In genomic region chr5:1540166-1540565, GRCh38 we compare ENCODE assay signal across 17 cellular contexts. TPM values are rescaled to one million over a fixed set of nuclear protein-coding genes. Genes with fewer than 3 reads are reported as not detected.
A peak's percentile ranks its signal among the peaks of the same experiment; 100 is the strongest.
DNase-seq lines count a peak whose midpoint lies in the region; ATAC-seq and TF ChIP-seq lines count a peak whose summit lies in the region.
"Had no signal": no experiment of that assay in that cellular context is flagged by ENCODE, and none has a peak within 500 bp of the region (broad histone marks: within the 10 kb centered on the region; RNA-seq: fewer than 3 reads in every experiment).

No MANE protein-coding gene starts in this region.

- H3K36me3 ChIP-seq in breast epithelium (no peaks in the 10 kb centered on the region), mammary epithelial cell (ENCODE audit: insufficient read depth, low read length) (no peaks in the 10 kb centered on the region), OCI-LY3 (replicated peaks; ENCODE audit: low read depth, low read length) (no peaks in the 10 kb centered on the region), left lung (no peaks in the 10 kb centered on the region), upper lobe of right lung (no peaks in the 10 kb centered on the region)
- H3K36me3 ChIP-seq: SJSA1 had no signal

- H3K4me3 ChIP-seq in breast epithelium (no peak overlapping the region), mammary epithelial cell (replicated peaks in 1 of 3; ENCODE audit: insufficient read depth in 1 of 3, low read depth in 2 of 3, low read length in 3 of 3) (no peak overlapping the region), OCI-LY3 (ENCODE audit: low read length) (no peak overlapping the region), left lung (no peak overlapping the region), upper lobe of right lung (no peak overlapping the region)
- H3K4me3 ChIP-seq: dorsolateral prefrontal cortex, hepatocyte, SJSA1 had no signal

- H3K9ac ChIP-seq in mammary epithelial cell (ENCODE audit: insufficient read depth, low read length) (no peak overlapping the region), OCI-LY3 (ENCODE audit: low read length) (no peak overlapping the region)

- H3K9me3 ChIP-seq in breast epithelium, result no peaks in the 10 kb centered on the region
- H3K9me3 ChIP-seq in mammary epithelial cell (replicated peaks; ENCODE audit: insufficient read depth, low read length), result peaks cover 8% of the 10 kb centered on the region
- H3K9me3 ChIP-seq in OCI-LY3 (ENCODE audit: insufficient read depth, low read length), result no peaks in the 10 kb centered on the region
- H3K9me3 ChIP-seq in left lung, result no peaks in the 10 kb centered on the region
- no peaks in the 10 kb centered on the region for H3K9me3 ChIP-seq in upper lobe of right lung
- H3K9me3 ChIP-seq: SJSA1 had no signal

- CTCF ChIA-PET in mammary epithelial cell (lab: Charles Lee; ENCODE audit: low non-redundant PET), result no interaction called here

- H3K79me2 ChIP-seq in mammary epithelial cell (ENCODE audit: insufficient read depth, low read length), result no peaks in the 10 kb centered on the region
- no peaks in the 10 kb centered on the region for H3K79me2 ChIP-seq in OCI-LY3 (ENCODE audit: low read length)
- H3K79me2 ChIP-seq: hepatocyte had no signal

- no TSS peak for BruUV-seq in mammary epithelial cell (replicated peaks; lab: Mats Ljungman, UMichigan)

- peak; percentile 15 for ATAC-seq in left lung
- ATAC-seq in upper lobe of right lung, result peak; percentile 53
- no peak for ATAC-seq in SK-N-SH treated with all-trans-retinoic acid at 6 μM for 48 hours

- H3K27me3 ChIP-seq in breast epithelium, result no peaks in the 10 kb centered on the region
- peaks cover 8% of the 10 kb centered on the region for H3K27me3 ChIP-seq in mammary epithelial cell (ENCODE audit: insufficient read depth, low read length)
- no peaks in the 10 kb centered on the region for H3K27me3 ChIP-seq in OCI-LY3 (ENCODE audit: low read depth, low read length)
- H3K27me3 ChIP-seq in left lung, result no peaks in the 10 kb centered on the region
- H3K27me3 ChIP-seq in upper lobe of right lung, result no peaks in the 10 kb centered on the region
- H3K27me3 ChIP-seq: hepatocyte, SJSA1 had no signal

- H2AFZ ChIP-seq in mammary epithelial cell (ENCODE audit: low read depth, low read length) (no peak overlapping the region), OCI-LY3 (ENCODE audit: low read depth, low read length) (no peak overlapping the region)
- H2AFZ ChIP-seq: hepatocyte had no signal

- DNase-seq in breast epithelium (ENCODE audit: low spot score in 2 of 2) (peak; percentile 7 to 17), mammary epithelial cell (no peak), left lung (peak in 1 of 2 donors; percentile 48), upper lobe of right lung (peak; percentile 65), Kasumi-1 (lab: John Stamatoyannopoulos, UW) (no peak)
- DNase-seq in activated CD4-positive, alpha-beta T cell treated with anti-CD3 and anti-CD28 coated beads for 48 hours, result no peak
- DNase-seq: activated CD4-positive, alpha-beta T cell treated with anti-CD3 and anti-CD28 coated beads, Interleukin-2, amount 50 U/mL, for 1 hour; NCI-H1436; NCI-H446; stimulated activated CD4-positive, alpha-beta T cell treated with anti-CD3 and anti-CD28 coated beads, Interleukin-4, amount 100 ng/mL, for 24 hours; T-helper 9 cell had no signal

- 100% methylated on average over 3 of the region's 3 CpGs for WGBS in mammary epithelial cell (ENCODE audit: low coverage, missing lambda C conversion rate)

- H3K27ac ChIP-seq in breast epithelium (peak overlapping the region in 1 of 2 donors; percentile 38), mammary epithelial cell (ENCODE audit: insufficient read depth, low read depth, low read length) (no peak overlapping the region), OCI-LY3 (ENCODE audit: low read length) (no peak overlapping the region), left lung (no peak overlapping the region), upper lobe of right lung (no peak overlapping the region)
- H3K27ac ChIP-seq: dorsolateral prefrontal cortex, hepatocyte, HL-60, SJSA1 had no signal

- intact Hi-C loops in breast epithelium (cut with DNase I; ENCODE audit: low total_unique reads), result no loop called here
- intact Hi-C loops in mammary epithelial cell (cut with micrococcal nuclease), result no loop called here
- intact Hi-C loops in left lung (cut with DNase I), result no loop called here
- intact Hi-C loops in upper lobe of right lung (cut with DNase I), result no loop called here

- dilution Hi-C loops in mammary epithelial cell (cut with HindIII; ENCODE audit: low sequenced_read_pairs), result no loop called here

- H3K4me1 ChIP-seq in breast epithelium (peaks cover 0 to 6% of the 10 kb centered on the region in 2 donors), mammary epithelial cell (ENCODE audit: insufficient read depth, low read length) (no peaks in the 10 kb centered on the region), OCI-LY3 (ENCODE audit: low read length) (peaks cover 21% of the 10 kb centered on the region), left lung (peaks cover 4 to 27% of the 10 kb centered on the region in 2 donors), upper lobe of right lung (peaks cover 23% of the 10 kb centered on the region)

- no peak overlapping the region for H3K4me2 ChIP-seq in mammary epithelial cell (ENCODE audit: insufficient read depth, low read depth, low read length)
- H3K4me2 ChIP-seq in OCI-LY3 (ENCODE audit: low read length), result no peak overlapping the region
- H3K4me2 ChIP-seq: hepatocyte had no signal

- H4K20me1 ChIP-seq in mammary epithelial cell (ENCODE audit: insufficient read depth, low read length) (no peaks in the 10 kb centered on the region), OCI-LY3 (ENCODE audit: insufficient read depth, low read length) (no peaks in the 10 kb centered on the region)

- TF ChIP-seq CTCF in breast epithelium (IDR thresholded peaks at IDR 0.05), result no peak
- no peak for TF ChIP-seq CTCF in mammary epithelial cell (conservative IDR thresholded peaks at IDR 0.05 in 1 of 2, IDR thresholded peaks at IDR 0.05 in 1 of 2; ENCODE audit: extremely low read depth in 1 of 2, insufficient read depth in 1 of 2, low read depth in 1 of 2, low read length in 2 of 2)
- peak; percentile 28 for TF ChIP-seq CTCF in OCI-LY3 (IDR thresholded peaks at IDR 0.05; ENCODE audit: low read depth, low read length)
- no peak for TF ChIP-seq CTCF in left lung (IDR thresholded peaks at IDR 0.05)
- no peak for TF ChIP-seq CTCF in upper lobe of right lung (IDR thresholded peaks at IDR 0.05)

- TF ChIP-seq POLR2A in breast epithelium (IDR thresholded peaks at IDR 0.05), result no peak

- in situ Hi-C loops in mammary epithelial cell (cut with MboI; ENCODE audit: low sequenced_read_pairs in 2 of 2), result no loop called here

TF ChIP-seq in SK-N-SH treated with all-trans-retinoic acid at 6 μM for 48 hours, 23 proteins besides CTCF, POLR2A, EP300 and RAD21 (continues in another document):
- no peak for TF ChIP-seq SNAI2 (CRISPR knock-in tag; IDR thresholded peaks at IDR 0.05)
- TF ChIP-seq RARB (CRISPR knock-in tag; IDR thresholded peaks at IDR 0.05), result no peak
- TF ChIP-seq POU6F1 (CRISPR knock-in tag; IDR thresholded peaks at IDR 0.05; ENCODE audit: borderline replicate concordance, low read depth), result no peak
- TF ChIP-seq ZFP3 (CRISPR knock-in tag; IDR thresholded peaks at IDR 0.05), result no peak
- no peak for TF ChIP-seq GLIS3 (CRISPR knock-in tag; IDR thresholded peaks at IDR 0.05)
- TF ChIP-seq PATZ1 (CRISPR knock-in tag; IDR thresholded peaks at IDR 0.05; ENCODE audit: borderline replicate concordance), result no peak
- no peak for TF ChIP-seq TCF4 (CRISPR knock-in tag; IDR thresholded peaks at IDR 0.05; ENCODE audit: borderline replicate concordance)
- no peak for TF ChIP-seq TOX (CRISPR knock-in tag; IDR thresholded peaks at IDR 0.05; ENCODE audit: borderline replicate concordance)
- TF ChIP-seq ZNF8 (CRISPR knock-in tag; IDR thresholded peaks at IDR 0.05), result no peak
- no peak for TF ChIP-seq ESRRG (CRISPR knock-in tag; IDR thresholded peaks at IDR 0.05)

RNA-seq across cellular contexts. Expression of gene LPCAT1, which starts 16.4 kb away (rescaled TPM):
- 10 to 100 TPM; 19.4 to 39.3 (median 21.4) TPM for total RNA-seq in breast epithelium
- total RNA-seq in mammary epithelial cell, result 10 to 100 TPM; 37.1 to 43.5 TPM
- polyA plus RNA-seq in mammary epithelial cell, result 50.3 TPM
- polyA minus RNA-seq in mammary epithelial cell, result 35.9 TPM
- total RNA-seq in left lung, result 100 to 1,000 TPM; 458 to 751 TPM
- total RNA-seq in upper lobe of right lung, result 690 TPM

Comparison
In these comparisons a context has a peak if more than half of its experiments do, and no peak if none do; other contexts are left out.
1. DNase-seq: peak in breast epithelium (2 of 2) and upper lobe of right lung (single experiment); none in mammary epithelial cell (single experiment), activated CD4-positive, alpha-beta T cell treated with anti-CD3 and anti-CD28 coated beads for 48 hours (single experiment) and Kasumi-1 (0 of 2).
2. RNA of gene LPCAT1, which starts 16.4 kb away (total RNA-seq): 458 to 751 TPM in left lung and 690 TPM in upper lobe of right lung (single experiment); 37.1 to 43.5 TPM in mammary epithelial cell and 19.4 to 39.3 TPM in breast epithelium; every median in the first group is over 10 times any median in the second.